In the genomic region with DNA sequence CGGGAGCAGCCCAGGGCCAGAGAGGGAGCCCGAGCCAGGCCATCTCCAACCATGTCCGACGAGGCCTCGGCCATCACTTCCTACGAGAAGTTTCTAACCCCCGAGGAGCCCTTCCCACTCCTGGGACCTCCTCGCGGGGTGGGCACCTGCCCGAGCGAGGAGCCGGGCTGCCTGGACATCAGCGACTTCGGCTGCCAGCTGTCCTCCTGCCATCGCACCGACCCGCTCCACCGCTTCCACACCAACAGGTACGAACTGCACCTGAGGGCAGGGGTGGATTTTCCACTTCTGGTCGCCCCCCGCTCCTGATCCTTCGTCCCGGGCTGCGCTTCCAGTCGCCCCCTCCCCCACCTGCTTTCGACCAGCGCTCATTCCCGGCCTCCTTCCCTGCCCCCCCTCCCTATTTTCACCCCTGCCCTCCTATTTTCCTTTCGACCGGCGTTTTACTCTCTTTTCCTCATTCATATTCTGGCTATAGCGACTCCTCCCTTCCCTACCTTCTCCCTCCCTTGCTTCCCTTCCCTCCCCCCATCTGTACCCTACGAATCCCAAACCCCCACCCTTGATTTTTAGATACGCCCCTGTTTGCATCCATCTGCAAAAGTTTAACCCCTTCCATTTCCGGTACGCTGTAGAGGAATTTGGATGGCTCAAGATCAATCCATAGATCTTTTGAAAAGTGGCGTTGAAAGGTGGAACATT, we compare ENCODE assay signal across 1 cellular context.
TF ChIP-seq lines count a peak whose summit lies in the region.

No MANE protein-coding gene starts in this region.

TF ChIP-seq in GM12878, 131 proteins besides CTCF, POLR2A, EP300 and RAD21:
- TF ChIP-seq DPF2 (IDR thresholded peaks at IDR 0.05) (0 out of 2 replicates have a peak, but pooled peaks have one; percentile 13), LARP7 (IDR thresholded peaks at IDR 0.05) (0 out of 2 replicates have a peak, but pooled peaks have one; percentile 12)
- TF ChIP-seq, protein P1, sequence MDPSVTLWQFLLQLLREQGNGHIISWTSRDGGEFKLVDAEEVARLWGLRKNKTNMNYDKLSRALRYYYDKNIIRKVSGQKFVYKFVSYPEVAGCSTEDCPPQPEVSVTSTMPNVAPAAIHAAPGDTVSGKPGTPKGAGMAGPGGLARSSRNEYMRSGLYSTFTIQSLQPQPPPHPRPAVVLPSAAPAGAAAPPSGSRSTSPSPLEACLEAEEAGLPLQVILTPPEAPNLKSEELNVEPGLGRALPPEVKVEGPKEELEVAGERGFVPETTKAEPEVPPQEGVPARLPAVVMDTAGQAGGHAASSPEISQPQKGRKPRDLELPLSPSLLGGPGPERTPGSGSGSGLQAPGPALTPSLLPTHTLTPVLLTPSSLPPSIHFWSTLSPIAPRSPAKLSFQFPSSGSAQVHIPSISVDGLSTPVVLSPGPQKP (IDR thresholded peaks at IDR 0.05; ENCODE audit: low read depth, low read length): no peak
